Comparison of ENCODE assay signal across 8 cellular contexts in the genomic region with DNA sequence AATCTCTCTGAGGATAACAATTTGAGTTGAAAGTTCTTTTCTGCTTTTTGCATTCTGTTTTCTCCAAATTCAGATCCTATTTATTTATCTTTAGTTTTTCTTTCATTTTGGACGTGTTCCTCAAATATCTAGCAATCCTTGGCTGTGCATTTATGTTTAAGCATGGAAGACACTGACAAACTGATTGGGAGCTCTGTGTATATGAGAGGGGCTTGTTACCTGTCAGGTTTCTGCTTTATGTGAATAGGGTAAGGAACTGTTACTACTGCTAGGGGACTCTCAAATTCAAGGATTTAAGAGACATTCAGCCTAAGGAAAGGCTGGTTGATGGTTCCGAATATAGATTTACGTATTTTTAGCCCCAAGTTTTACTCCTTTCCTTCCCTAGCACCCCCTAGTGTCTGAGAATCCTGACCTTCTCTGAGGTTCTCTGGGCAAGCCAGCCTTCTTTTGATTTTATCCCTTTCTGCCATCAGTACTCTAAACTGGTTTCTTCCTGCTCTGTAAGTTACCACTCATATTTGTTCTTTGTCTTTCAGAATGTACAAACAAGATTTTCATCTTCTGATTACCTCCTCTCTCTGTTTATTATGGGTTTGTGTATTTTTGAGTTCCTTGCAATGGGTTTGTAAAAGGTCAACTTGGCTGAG. TPM values are rescaled to one million over a fixed set of nuclear protein-coding genes. Genes with fewer than 3 reads are reported as not detected.
A peak's percentile ranks its signal among the peaks of the same experiment; 100 is the strongest.
DNase-seq lines count a peak whose midpoint lies in the region; ATAC-seq, FAIRE-seq and TF ChIP-seq lines count a peak whose summit lies in the region.

No MANE protein-coding gene starts in this region.

- H3K27ac Mint-ChIP-seq in CD8-positive, alpha-beta memory T cell, result peak overlapping the region in 7 of 8 donors; percentile 2 to 85 (median 64)
- H3K27ac Mint-ChIP-seq in neural crest cell (ENCODE audit: unreplicated experiment), result no peak overlapping the region

- H3K36me3 Mint-ChIP-seq in CD8-positive, alpha-beta memory T cell, result peaks cover 0 to 51% (median 17%) of the 10 kb centered on the region in 3 donors
- H3K36me3 Mint-ChIP-seq in neural crest cell (ENCODE audit: low read depth), result peaks cover 20% of the 10 kb centered on the region

- in situ Hi-C loops in T47D (cut with HindIII; ENCODE audit: low pct_unique_long_range_greater_than_20kb, low sequenced_read_pairs), result no loop called here

- no peaks in the 10 kb centered on the region for H3K9me3 ChIP-seq in CD8-positive, alpha-beta memory T cell (ENCODE audit: low read length)
- no peaks in the 10 kb centered on the region for H3K9me3 ChIP-seq in small intestine (ENCODE audit: control insufficient read depth, low read depth)
- no peaks in the 10 kb centered on the region for H3K9me3 ChIP-seq in WERI-Rb-1 (ENCODE audit: severe bottlenecking)

- ATAC-seq in omental fat pad (ENCODE audit: low FRiP score), result no peak

- H3K36me3 ChIP-seq in CD8-positive, alpha-beta memory T cell (ENCODE audit: insufficient read depth, low read length), result peaks cover 9% of the 10 kb centered on the region
- peaks cover 0 to 3% of the 10 kb centered on the region in 2 donors for H3K36me3 ChIP-seq in small intestine (ENCODE audit: control insufficient read depth in 2 of 2, insufficient read depth in 2 of 2, low read length in 2 of 2)
- peaks cover 39% of the 10 kb centered on the region for H3K36me3 ChIP-seq in WERI-Rb-1

- H3K4me1 Mint-ChIP-seq in CD8-positive, alpha-beta memory T cell, result peaks cover 42 to 69% (median 55%) of the 10 kb centered on the region in 3 donors
- peaks cover 19% of the 10 kb centered on the region for H3K4me1 Mint-ChIP-seq in neural crest cell

- TF ChIP-seq CTCF in LNCaP clone FGC (IDR thresholded peaks at IDR 0.05; ENCODE audit: control insufficient read depth, extremely low read depth, insufficient read depth) (peak; percentile 65), neural crest cell (conservative IDR thresholded peaks at IDR 0.05) (peak; percentile 31), WERI-Rb-1 (IDR thresholded peaks at IDR 0.05; ENCODE audit: low read depth, low read length) (no peak), omental fat pad (IDR thresholded peaks at IDR 0.05) (no peak)

- peak in 1 of 5 donors; percentile 52 for DNase-seq in CD8-positive, alpha-beta memory T cell
- DNase-seq in LNCaP clone FGC (ENCODE audit: low read depth), result peak; percentile 73
- peak; percentile 43 to 87 for DNase-seq in T47D (ENCODE audit: low read depth in 1 of 2, low spot score in 1 of 2)
- no peak for DNase-seq in neural crest cell (ENCODE audit: low read depth, low spot score)
- no peak for DNase-seq in small intestine
- DNase-seq in frontal cortex (ENCODE audit: low spot score in 2 of 2), result no peak
- no peak for DNase-seq in WERI-Rb-1
- DNase-seq in omental fat pad (ENCODE audit: low spot score), result no peak

- no peaks in the 10 kb centered on the region for H3K27me3 Mint-ChIP-seq in CD8-positive, alpha-beta memory T cell
- no peaks in the 10 kb centered on the region for H3K27me3 Mint-ChIP-seq in neural crest cell (ENCODE audit: low read depth)

- peak overlapping the region; percentile 1 to 83 (median 70) for H3K4me3 Mint-ChIP-seq in CD8-positive, alpha-beta memory T cell
- H3K4me3 Mint-ChIP-seq in neural crest cell, result no peak overlapping the region

- peak overlapping the region; percentile 39 for H3K4me3 ChIP-seq in CD8-positive, alpha-beta memory T cell (ENCODE audit: low read length)
- H3K4me3 ChIP-seq in LNCaP clone FGC (ENCODE audit: low read depth, low read length) (peak overlapping the region; percentile 40), small intestine (ENCODE audit: low read depth in 1 of 2, low read length in 2 of 2) (no peak overlapping the region), WERI-Rb-1 (ENCODE audit: low read depth, low read length) (no peak overlapping the region)

- FAIRE-seq in small intestine (lab: Jason Lieb, UNC), result no peak
- FAIRE-seq in frontal cortex (lab: Jason Lieb, UNC), result no peak

- WGBS in small intestine, 3 donors, result 59 to 85% (median 71%) methylated on average over 3 of the region's 3 CpGs

- peaks cover 0 to 4% (median 0%) of the 10 kb centered on the region in 5 donors for H3K9me3 Mint-ChIP-seq in CD8-positive, alpha-beta memory T cell
- no peaks in the 10 kb centered on the region for H3K9me3 Mint-ChIP-seq in neural crest cell

- CTCF ChIA-PET in CD8-positive, alpha-beta memory T cell (lab: Charles Lee), result interaction anchor here (0.9 kb wide), 1 partner anchor 185 kb away, joined by 3 read pairs; no protein-coding TSS in a partner anchor

- H3K27ac ChIP-seq in CD8-positive, alpha-beta memory T cell (ENCODE audit: low read depth, low read length), result no peak overlapping the region
- H3K27ac ChIP-seq in small intestine (ENCODE audit: low read depth in 1 of 2, low read length in 1 of 2) (no peak overlapping the region), WERI-Rb-1 (no peak overlapping the region)

- POLR2A ChIA-PET in CD8-positive, alpha-beta memory T cell (lab: Charles Lee), result no interaction called here

- H3K27me3 ChIP-seq in CD8-positive, alpha-beta memory T cell (ENCODE audit: insufficient read depth, low read length, poor library complexity, severe bottlenecking), result no peaks in the 10 kb centered on the region
- no peaks in the 10 kb centered on the region for H3K27me3 ChIP-seq in small intestine (ENCODE audit: control insufficient read depth in 2 of 2, insufficient read depth in 2 of 2, low read length in 2 of 2)
- H3K27me3 ChIP-seq in WERI-Rb-1 (ENCODE audit: insufficient read depth, low read depth, severe bottlenecking), result no peaks in the 10 kb centered on the region

- peaks cover 31% of the 10 kb centered on the region for H3K4me1 ChIP-seq in CD8-positive, alpha-beta memory T cell (ENCODE audit: insufficient read depth, low read length)
- no peaks in the 10 kb centered on the region for H3K4me1 ChIP-seq in small intestine (ENCODE audit: control insufficient read depth in 2 of 2, insufficient read depth in 1 of 2, low read depth in 1 of 2, low read length in 1 of 2)

RNA-seq across cellular contexts. Expression of a gene that starts 30.5 kb away (rescaled TPM):
- 10 to 100 TPM; 52.2 to 53.8 TPM for total RNA-seq in CD8-positive, alpha-beta memory T cell
- polyA plus RNA-seq in CD8-positive, alpha-beta memory T cell, result 16.9 TPM
- total RNA-seq in neural crest cell (115 and 120 TPM in 2 replicates), frontal cortex (62.0 TPM), omental fat pad (10 to 100 TPM; 28.9 to 73.1 (median 47.3) TPM)
- polyA plus RNA-seq in small intestine, result 10 to 100 TPM in 2 of 3 donors, 1 to 10 TPM in 1; 5.1 to 16.1 (median 10.1) TPM

Comparison
In these comparisons a context has a peak if more than half of its experiments do, and no peak if none do; other contexts are left out.
1. DNase-seq: peak in LNCaP clone FGC (single experiment) and T47D (2 of 2); none in neural crest cell (single experiment), small intestine (single experiment), frontal cortex (0 of 2), WERI-Rb-1 (single experiment) and omental fat pad (single experiment).
2. H3K4me3 ChIP-seq: peak in CD8-positive, alpha-beta memory T cell (single experiment) and LNCaP clone FGC (single experiment); none in small intestine (0 of 2) and WERI-Rb-1 (single experiment).
3. CTCF ChIP-seq: peak in LNCaP clone FGC (single experiment) and neural crest cell (single experiment); none in WERI-Rb-1 (single experiment) and omental fat pad (0 of 3).